ENCODE assay signal across 23 cellular contexts in genomic region chr20:47009784-47010183, GRCh38.
"Had no signal": no experiment of that assay in that cellular context is flagged by ENCODE, and none has a peak within 500 bp of the region (broad histone marks: within the 10 kb centered on the region; RNA-seq: fewer than 3 reads in every experiment).

No MANE protein-coding gene starts in this region.

- DNase-seq: MG63, NCI-H1048, NCI-H1436, NCI-H1694, NCI-H187, NCI-H1930, NCI-H2081 treated with DMSO at 0.1 percent for 48 hours, NCI-H2107, NCI-H2171, NCI-H226, NCI-H446 treated with DMSO at 0.1 percent for 48 hours, NCI-H524, NCI-H526 treated with DMSO at 0.1 percent for 48 hours, PC-9, SIG-M5, SJCRH30, T-cell had no signal

- H3K4me2 ChIP-seq: PC-9 had no signal

- H3K9me3 ChIP-seq: MG63 had no signal

- H3K4me3 ChIP-seq: MG63, PC-9, SJCRH30, SK-N-MC had no signal

- H3K27ac ChIP-seq: PC-9, RWPE1, SK-N-MC had no signal

- FAIRE-seq: RCC 7860 had no signal

- H3K27me3 ChIP-seq: MG63, SJCRH30 had no signal

- H2AFZ ChIP-seq: PC-9 had no signal

- ATAC-seq: Panc1, Right ventricle myocardium inferior, SK-N-SH treated with all-trans-retinoic acid at 6 μM for 48 hours, T-cell had no signal
